ENCODE assay signal across 8 cellular contexts in genomic region chr6:31546962-31547726, GRCh38. TPM values are rescaled to one million over a fixed set of nuclear protein-coding genes. Genes with fewer than 3 reads are reported as not detected.
A peak's percentile ranks its signal among the peaks of the same experiment; 100 is the strongest.
DNase-seq lines count a peak whose midpoint lies in the region; ATAC-seq, FAIRE-seq and TF ChIP-seq lines count a peak whose summit lies in the region.

NFKBIL1 (plus strand) TSS chr6:31547608; CDS start chr6:31547695, 87 bp downstream.

- FAIRE-seq in urothelium cell line (lab: Jason Lieb, UNC): no peak

- H3K27ac ChIP-seq in ascending aorta (peak within 1 kb of the TSS; percentile 72 to 84), right cardiac atrium (ENCODE audit: low read length) (peak within 1 kb of the TSS; percentile 82)

- ATAC-seq in HG02870 (IDR thresholded peaks at IDR 0.05; ENCODE audit: unreplicated experiment) (peak; percentile 66), right cardiac atrium (peak; percentile 97)

- H3K4me1 ChIP-seq in ascending aorta (peaks cover 6 to 15% of the 10 kb centered on the region in 2 donors), right cardiac atrium (ENCODE audit: control insufficient read depth, insufficient read depth, low read length) (peaks cover 4% of the 10 kb centered on the region)

- peaks cover 0 to 21% of the 10 kb centered on the region in 2 donors for H3K36me3 ChIP-seq in ascending aorta

- DNase-seq in NCI-H1930 (lab: John Stamatoyannopoulos, UW) (peak; percentile 95 to 97), T-helper 22 cell (ENCODE audit: low read depth) (peak; percentile 87), ascending aorta (ENCODE audit: low spot score in 2 of 2) (peak; percentile 89 to 99), right cardiac atrium (peak; percentile 96 to 98 (median 97)), pulmonary artery endothelial cell (ENCODE audit: low read depth, low spot score) (peak; percentile 91), urothelium cell line (ENCODE audit: low spot score) (peak; percentile 93)

- intact Hi-C loops in ascending aorta (cut with DNase I): loop anchor here (1.0 to 10.0 kb wide), 9 partner anchors 34 to 1868 kb away; partner anchors contain the start of genes AGER, BAG6, CUTA and MRPS18B
- intact Hi-C loops in right cardiac atrium (cut with DNase I): loop anchor here (2.0 to 5.0 kb wide), 4 partner anchors 35 to 115 kb away; partner anchors contain the start of genes LTB (in 2 of the 4), C6orf47 (in 1 of the 4) and GPANK1 (in 1 of the 4)

- peak within 1 kb of the TSS; percentile 58 to 67 for H3K4me3 ChIP-seq in ascending aorta
- peak within 1 kb of the TSS; percentile 56 for H3K4me3 ChIP-seq in right cardiac atrium (ENCODE audit: low read length)

- H3K27me3 ChIP-seq in ascending aorta: no peaks in the 10 kb centered on the region
- H3K27me3 ChIP-seq in right cardiac atrium (ENCODE audit: control insufficient read depth, insufficient read depth): no peaks in the 10 kb centered on the region

- TF ChIP-seq CTCF in ascending aorta (IDR thresholded peaks at IDR 0.05): no peak

- peak; percentile 41 for TF ChIP-seq POLR2A in GM10847 (IDR thresholded peaks at IDR 0.05; ENCODE audit: extremely low read depth, insufficient read length)

- H3K9me3 ChIP-seq in ascending aorta (no peaks in the 10 kb centered on the region), right cardiac atrium (ENCODE audit: control insufficient read depth, low read length) (no peaks in the 10 kb centered on the region)

- under 1% methylated on average over 25 of the region's 25 CpGs for WGBS in right cardiac atrium

RNA-seq across cellular contexts. Expression of gene NFKBIL1, which starts in this region (rescaled TPM):
- 71.5 TPM for total RNA-seq in ascending aorta
- 10 to 100 TPM; 12.2 to 19.3 (median 14.6) TPM for total RNA-seq in right cardiac atrium
- 16.7 TPM for polyA plus RNA-seq in right cardiac atrium
- 21.9 and 30.1 TPM in 2 replicates for total RNA-seq in pulmonary artery endothelial cell

Comparison
In these comparisons a context has a peak if more than half of its experiments do, and no peak if none do; other contexts are left out.
1. Peak in every context shown above with its lines: DNase-seq, ATAC-seq, H3K4me3 ChIP-seq and H3K27ac ChIP-seq.